Comparison of ENCODE assay signal across 9 cellular contexts in genomic region chr1:181423301-181423918, GRCh38. TPM values are rescaled to one million over a fixed set of nuclear protein-coding genes. Genes with fewer than 3 reads are reported as not detected.
A peak's percentile ranks its signal among the peaks of the same experiment; 100 is the strongest.
DNase-seq lines count a peak whose midpoint lies in the region; ATAC-seq and TF ChIP-seq lines count a peak whose summit lies in the region.
"Had no signal": no experiment of that assay in that cellular context is flagged by ENCODE, and none has a peak within 500 bp of the region (broad histone marks: within the 10 kb centered on the region; RNA-seq: fewer than 3 reads in every experiment).

No MANE protein-coding gene starts in this region.

- H3K27me3 ChIP-seq in heart left ventricle (peaks cover 0 to 17% (median 0%) of the 10 kb centered on the region in 9 donors), trophoblast cell (ENCODE audit: insufficient read depth, low read length) (no peaks in the 10 kb centered on the region)

- H4K91ac ChIP-seq in trophoblast cell (ENCODE audit: low read depth, low read length) = no peak overlapping the region

- no peak overlapping the region for H2AFZ ChIP-seq in trophoblast cell (ENCODE audit: insufficient read depth, low read length, poor library complexity)

- H3K36me3 ChIP-seq in heart left ventricle = no peaks in the 10 kb centered on the region
- H3K36me3 ChIP-seq in trophoblast cell (ENCODE audit: control insufficient read depth in 1 of 2, insufficient read depth in 2 of 2, low read length in 2 of 2) = no peaks in the 10 kb centered on the region
- H3K36me3 ChIP-seq: tibial nerve had no signal

- 25 to 39% (median 32%) methylated on average over 4 of the region's 4 CpGs for WGBS in heart left ventricle, 4 donors
- no CpG with 5 or more reads among the region's 4 CpGs for WGBS in trophoblast cell (ENCODE audit: extremely low coverage, insufficient coverage, insufficient read length)

- no peak overlapping the region for H3K4ac ChIP-seq in trophoblast cell (ENCODE audit: low read depth, low read length)

- H3K9me3 ChIP-seq in heart left ventricle = no peaks in the 10 kb centered on the region
- H3K9me3 ChIP-seq in trophoblast cell (ENCODE audit: insufficient read depth, low read depth, low read length) = no peaks in the 10 kb centered on the region
- H3K9me3 ChIP-seq: tibial nerve had no signal

- no peak overlapping the region for H3K9ac ChIP-seq in trophoblast cell (ENCODE audit: low read length)

- TF ChIP-seq CTCF in heart left ventricle (IDR thresholded peaks at IDR 0.05) = peak; percentile 11 to 54 (median 31)
- TF ChIP-seq CTCF in VCaP (conservative IDR thresholded peaks at IDR 0.05) = peak; percentile 79
- TF ChIP-seq CTCF in epithelial cell of proximal tubule (conservative IDR thresholded peaks at IDR 0.05; ENCODE audit: low read depth, low read length) = peak; percentile 66

- no peak overlapping the region for H3K18ac ChIP-seq in trophoblast cell (ENCODE audit: low read length)

- H3K79me2 ChIP-seq in trophoblast cell (ENCODE audit: control insufficient read depth, insufficient read depth, low read length, poor library complexity) = no peaks in the 10 kb centered on the region

- intact Hi-C loops in heart left ventricle (cut with DNase I) = loop anchor here in 4 of 10 donors (1.0 to 10.0 kb wide), 3 partner anchors 233 to 539 kb away; partner anchors contain the start of gene KIAA1614 (in 1 of the 4)
- intact Hi-C loops in Right ventricle myocardium inferior (cut with DNase I) = no loop called here

- H3K4me2 ChIP-seq in trophoblast cell (ENCODE audit: low read length) = no peak overlapping the region

- peaks cover 0 to 4% (median 0%) of the 10 kb centered on the region in 12 donors for H3K4me1 ChIP-seq in heart left ventricle
- H3K4me1 ChIP-seq in trophoblast cell (ENCODE audit: control insufficient read depth in 1 of 2, insufficient read depth in 2 of 2, low read length in 2 of 2) = no peaks in the 10 kb centered on the region

- ATAC-seq in heart left ventricle (peak; percentile 33 to 86 (median 62)), Right ventricle myocardium inferior (no peak)

- peak in 4 of 5 donors; percentile 22 to 65 (median 44) for DNase-seq in heart left ventricle
- DNase-seq in Right ventricle myocardium inferior (ENCODE audit: missing footprints) = no peak
- DNase-seq in NCI-H1105 (lab: John Stamatoyannopoulos, UW) = peak; percentile 58
- DNase-seq in epithelial cell of proximal tubule (ENCODE audit: low read depth) = peak; percentile 16
- DNase-seq in trophoblast cell = peak; percentile 60 to 62
- no peak for DNase-seq in NCI-H524 treated with DMSO at 0.1 percent for 48 hours (lab: John Stamatoyannopoulos, UW)
- no peak for DNase-seq in GM19238 (ENCODE audit: insufficient read length, low spot score)

- H3K4me3 ChIP-seq in heart left ventricle (no peak overlapping the region), epithelial cell of proximal tubule (ENCODE audit: low read depth, low read length) (no peak overlapping the region), trophoblast cell (ENCODE audit: low read depth, low read length) (no peak overlapping the region)
- H3K4me3 ChIP-seq: tibial nerve had no signal

- H2AK5ac ChIP-seq in trophoblast cell (ENCODE audit: low read length) = no peak overlapping the region

- no peak overlapping the region for H2BK5ac ChIP-seq in trophoblast cell (ENCODE audit: low read depth, low read length, poor library complexity)

- no peak overlapping the region for H4K8ac ChIP-seq in trophoblast cell (ENCODE audit: low read depth, low read length)

- no peak overlapping the region for H3K14ac ChIP-seq in trophoblast cell (ENCODE audit: low read length)

- no peak for TF ChIP-seq POLR2A in heart left ventricle (IDR thresholded peaks at IDR 0.05)

- H4K12ac ChIP-seq in trophoblast cell (ENCODE audit: low read depth, low read length) = no peak overlapping the region

- H3K79me1 ChIP-seq in trophoblast cell (ENCODE audit: low read length) = no peaks in the 10 kb centered on the region

- no peak overlapping the region for H3K27ac ChIP-seq in heart left ventricle
- H3K27ac ChIP-seq in VCaP = no peak overlapping the region
- no peak overlapping the region for H3K27ac ChIP-seq in trophoblast cell (ENCODE audit: low read depth, low read length)
- H3K27ac ChIP-seq: tibial nerve had no signal

- H2BK120ac ChIP-seq in trophoblast cell (ENCODE audit: insufficient read depth, low read length, poor library complexity) = no peak overlapping the region

- no peak overlapping the region for H3K23ac ChIP-seq in trophoblast cell (ENCODE audit: low read length)

- no peak overlapping the region for H2BK12ac ChIP-seq in trophoblast cell (ENCODE audit: low read length)

RNA-seq across cellular contexts. Expression of gene CACNA1E, which starts 59.9 kb away (rescaled TPM):
- 1 to 10 TPM in 1 of 9 donors, under 1 TPM in 8; 0.02 to 1.9 (median 0.13) TPM for total RNA-seq in heart left ventricle
- under 1 TPM; 0.03 to 0.08 TPM for polyA plus RNA-seq in heart left ventricle
- 3.7 TPM for total RNA-seq in Right ventricle myocardium inferior
- 0.06 TPM in 1 of 2 replicates, not detected in the other for total RNA-seq in epithelial cell of proximal tubule
- polyA plus RNA-seq in trophoblast cell (2013) = 0.01 TPM in 2 replicates
- total RNA-seq: tibial nerve had no signal

Comparison
In these comparisons a context has a peak if more than half of its experiments do, and no peak if none do; other contexts are left out.
1. DNase-seq: peak in heart left ventricle (4 of 5), NCI-H1105 (single experiment), epithelial cell of proximal tubule (single experiment) and trophoblast cell (2 of 2); none in Right ventricle myocardium inferior (single experiment), NCI-H524 treated with DMSO at 0.1 percent for 48 hours (single experiment) and GM19238 (single experiment).
2. Peak in every context shown above with its lines, with median percentiles within 50 percentile points of each other: CTCF ChIP-seq.